In genomic region chr5:140400730-140401361, GRCh38 we compare ENCODE assay signal across 8 cellular contexts. TPM values are rescaled to one million over a fixed set of nuclear protein-coding genes. Genes with fewer than 3 reads are reported as not detected.
DNase-seq lines count a peak whose midpoint lies in the region; ATAC-seq, FAIRE-seq and TF ChIP-seq lines count a peak whose summit lies in the region.

No MANE protein-coding gene starts in this region.

- 0 to 1% (median 0%) methylated on average over 38 to 54 of the region's 54 CpGs for WGBS in spleen, 5 donors

- peak; percentile 67 for ATAC-seq in GM19035 (IDR thresholded peaks at IDR 0.05; ENCODE audit: unreplicated experiment)
- ATAC-seq in HG03280 (IDR thresholded peaks at IDR 0.05; ENCODE audit: unreplicated experiment), result peak; percentile 69

- DNase-seq in AG10803 (ENCODE audit: low read depth) (peak; percentile 96), NCI-H345 (lab: John Stamatoyannopoulos, UW) (peak; percentile 96), spleen (peak; percentile 95)
- DNase-seq in activated CD4-positive, CD25-positive, alpha-beta regulatory T cell treated with anti-CD3 and anti-CD28 coated beads, Interleukin-2, amount 50 U/mL, for 16 hours (ENCODE audit: low read depth, low spot score), result peak; percentile 74
- DNase-seq in central memory CD4-positive, alpha-beta T cell, result peak; percentile 91

- TF ChIP-seq CTCF in AG10803 (conservative IDR thresholded peaks at IDR 0.05; ENCODE audit: low read length), result no peak
- no peak for TF ChIP-seq CTCF in spleen (IDR thresholded peaks at IDR 0.05 in 8 of 11, conservative IDR thresholded peaks at IDR 0.05 in 3 of 11)

- H3K27me3 ChIP-seq in spleen (replicated peaks in 1 of 7), result no peaks in the 10 kb centered on the region

- FAIRE-seq in islet of Langerhans (lab: Jason Lieb, UNC), result peak; percentile 30

- intact Hi-C loops in spleen (cut with DNase I; ENCODE audit: low total_unique reads), result no loop called here

- H3K9me3 ChIP-seq in spleen, result no peaks in the 10 kb centered on the region

- peak overlapping the region; percentile 85 to 100 (median 98) for H3K27ac ChIP-seq in spleen

- peak overlapping the region; percentile 99 for H3K4me3 ChIP-seq in AG10803 (ENCODE audit: low read length)
- peak overlapping the region; percentile 86 to 97 (median 94) for H3K4me3 ChIP-seq in spleen

- no peak for TF ChIP-seq POLR2A in spleen (IDR thresholded peaks at IDR 0.05)

- peaks cover 0 to 7% (median 0%) of the 10 kb centered on the region in 6 donors for H3K36me3 ChIP-seq in spleen

- peaks cover 25 to 54% (median 44%) of the 10 kb centered on the region in 6 donors for H3K4me1 ChIP-seq in spleen

RNA-seq across cellular contexts. Expression of gene ANKHD1, which starts 0.8 kb away (rescaled TPM):
- total RNA-seq in spleen, result 100 to 1,000 TPM; 154 to 235 (median 167) TPM
- 10 to 100 TPM; 30.5 to 52.3 (median 42.3) TPM for polyA plus RNA-seq in spleen

RNA-seq across cellular contexts. Expression of gene SLC4A9, which starts 40.9 kb away (rescaled TPM):
- total RNA-seq in spleen, result under 1 TPM in 4 of 7 donors, not detected in 3; 0.10 to 0.54 (median 0.16) TPM
- polyA plus RNA-seq in spleen, result under 1 TPM; 0.03 to 0.05 (median 0.04) TPM

RNA-seq across cellular contexts. Expression of gene HBEGF, which starts 54.4 kb away (rescaled TPM):
- total RNA-seq in spleen, result 10 to 100 TPM in 2 of 7 donors, 1 to 10 TPM in 5; 4.2 to 16.2 (median 8.9) TPM
- 1 to 10 TPM; 1.2 to 2.7 (median 1.7) TPM for polyA plus RNA-seq in spleen

Comparison
In these comparisons a context has a peak if more than half of its experiments do, and no peak if none do; other contexts are left out.
1. Peak in every context shown above with its lines: DNase-seq, ATAC-seq, H3K4me3 ChIP-seq and H3K27ac ChIP-seq.